Comparison of ENCODE assay signal across 19 cellular contexts in the genomic region with DNA sequence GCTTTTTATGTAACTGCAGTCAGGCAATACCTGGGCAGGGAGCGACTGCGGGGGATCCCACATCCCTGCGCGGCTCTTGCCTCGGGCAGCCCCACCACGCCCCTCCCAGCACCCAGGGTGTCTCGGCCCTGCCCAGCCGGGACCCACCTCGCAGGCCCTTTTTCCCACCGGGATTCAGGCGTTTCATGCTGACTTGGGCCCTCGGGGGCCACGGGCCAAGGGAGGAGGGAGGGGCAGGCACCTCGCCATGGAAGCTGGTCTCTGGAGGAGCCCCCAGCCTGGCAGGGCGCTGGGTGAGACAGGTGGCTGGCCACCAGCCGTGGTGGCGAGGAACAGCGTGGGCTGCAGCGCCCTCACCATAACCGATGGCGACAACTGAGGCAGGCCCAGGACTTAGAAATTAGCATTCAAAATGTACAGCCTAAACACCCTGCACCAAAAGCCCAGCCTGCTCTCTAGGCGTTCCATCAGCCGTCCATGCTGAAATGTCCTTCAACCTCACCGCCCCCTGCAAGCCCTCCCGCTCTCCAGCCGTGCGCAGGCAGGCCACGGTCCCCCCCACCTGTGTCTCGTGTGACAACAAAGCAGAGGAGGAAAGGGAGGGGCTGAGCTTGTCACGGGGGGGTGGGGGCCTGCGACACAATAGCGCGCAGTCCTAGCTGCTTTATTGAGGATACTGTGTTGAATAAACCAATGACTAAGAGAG. TPM values are rescaled to one million over a fixed set of nuclear protein-coding genes. Genes with fewer than 3 reads are reported as not detected.
DNase-seq lines count a peak whose midpoint lies in the region; ATAC-seq and TF ChIP-seq lines count a peak whose summit lies in the region.
"Had no signal": no experiment of that assay in that cellular context is flagged by ENCODE, and none has a peak within 500 bp of the region (broad histone marks: within the 10 kb centered on the region; RNA-seq: fewer than 3 reads in every experiment).

No MANE protein-coding gene starts in this region.

- no peak for DNase-seq in CD4-positive, alpha-beta T cell
- DNase-seq in NCI-H748 treated with DMSO at 0.1 percent for 48 hours (lab: John Stamatoyannopoulos, UW): peak; percentile 26
- DNase-seq in mesenteric fat pad (ENCODE audit: low spot score): peak; percentile 83
- no peak for DNase-seq in KG1 (lab: John Stamatoyannopoulos, UW)
- no peak for DNase-seq in activated naive CD4-positive, alpha-beta T cell treated with anti-CD3 and anti-CD28 coated beads, Interleukin-2, amount 50 U/mL, for 72 hours (ENCODE audit: low spot score in 2 of 2)
- no peak for DNase-seq in epidermal melanocyte (ENCODE audit: insufficient read length, low spot score)
- DNase-seq: ACHN; CD8-positive, alpha-beta memory T cell; DMS 273 treated with DMSO at 0.1 percent for 48 hours; EL; IMR-90; NCI-H1048; NCI-H1694; NCI-H446; NCI-H82; SHP77 had no signal

- no peak overlapping the region for H3K9ac ChIP-seq in BLaER1

- H3K4me1 ChIP-seq in BLaER1: peaks cover 23% of the 10 kb centered on the region

- H3K36me3 Mint-ChIP-seq in CD4-positive, alpha-beta T cell (ENCODE audit: low read depth): no peaks in the 10 kb centered on the region
- H3K36me3 Mint-ChIP-seq in activated naive CD4-positive, alpha-beta T cell treated with anti-CD3 and anti-CD28 coated beads, Interleukin-2, amount 50 U/mL, for 72 hours: no peaks in the 10 kb centered on the region
- H3K36me3 Mint-ChIP-seq: CD8-positive, alpha-beta memory T cell had no signal

- peak overlapping the region; percentile 99 for H3K4me2 ChIP-seq in BLaER1

- no peak overlapping the region for H3K27ac Mint-ChIP-seq in CD4-positive, alpha-beta T cell
- H3K27ac Mint-ChIP-seq in activated naive CD4-positive, alpha-beta T cell treated with anti-CD3 and anti-CD28 coated beads, Interleukin-2, amount 50 U/mL, for 72 hours: no peak overlapping the region
- H3K27ac Mint-ChIP-seq: CD8-positive, alpha-beta memory T cell had no signal

- intact Hi-C loops in CD4-positive, alpha-beta T cell (cut with DNase I, micrococcal nuclease): no loop called here

- no peak overlapping the region for H3K27ac ChIP-seq in BLaER1
- no peak overlapping the region for H3K27ac ChIP-seq in CD4-positive, alpha-beta T cell (ENCODE audit: low read depth, low read length)
- H3K27ac ChIP-seq: Peyer's patch had no signal

- peak overlapping the region; percentile 60 for H3K4me3 ChIP-seq in BLaER1
- H3K4me3 ChIP-seq: Peyer's patch had no signal

- H4K20me1 ChIP-seq in BLaER1: peaks cover 9% of the 10 kb centered on the region; the same call in 1 of the 2 replicates

- H3K27me3 Mint-ChIP-seq in CD4-positive, alpha-beta T cell: peaks cover 61% of the 10 kb centered on the region

- ATAC-seq in CD4-positive, alpha-beta T cell (ENCODE audit: poor library complexity): no peak
- ATAC-seq in activated naive CD4-positive, alpha-beta T cell treated with anti-CD3 and anti-CD28 coated beads, Interleukin-2, amount 50 U/mL, for 72 hours: no peak
- ATAC-seq: HCT116 had no signal

- H3K4me1 Mint-ChIP-seq in CD4-positive, alpha-beta T cell (ENCODE audit: low read depth): peaks cover 8% of the 10 kb centered on the region

- CTCF ChIA-PET in CD4-positive, alpha-beta T cell (lab: Charles Lee): no interaction called here

- H3K36me3 ChIP-seq in BLaER1: no peaks in the 10 kb centered on the region
- H3K36me3 ChIP-seq: Peyer's patch had no signal

- H3K4me3 Mint-ChIP-seq in CD4-positive, alpha-beta T cell: peak overlapping the region; percentile 49
- H3K4me3 Mint-ChIP-seq: CD8-positive, alpha-beta memory T cell had no signal

- peaks cover 36% of the 10 kb centered on the region for H3K27me3 ChIP-seq in BLaER1
- H3K27me3 ChIP-seq in CD4-positive, alpha-beta T cell (ENCODE audit: control insufficient read depth, insufficient read depth, low read length): peaks cover 31% of the 10 kb centered on the region
- H3K27me3 ChIP-seq: Peyer's patch had no signal

- H3K9me3 ChIP-seq in BLaER1: no peaks in the 10 kb centered on the region
- no peaks in the 10 kb centered on the region for H3K9me3 ChIP-seq in CD4-positive, alpha-beta T cell (ENCODE audit: control insufficient read depth, low read length)
- H3K9me3 ChIP-seq: Peyer's patch had no signal

- TF ChIP-seq CTCF in CD4-positive, alpha-beta T cell (IDR thresholded peaks at IDR 0.05): no peak

- POLR2A ChIA-PET in CD4-positive, alpha-beta T cell (lab: Charles Lee): interaction anchor here (1.1 kb wide), 1 partner anchor 71 kb away, joined by 4 read pairs; no protein-coding TSS in a partner anchor

- H3K9me3 Mint-ChIP-seq in CD4-positive, alpha-beta T cell: no peaks in the 10 kb centered on the region
- H3K9me3 Mint-ChIP-seq in activated naive CD4-positive, alpha-beta T cell treated with anti-CD3 and anti-CD28 coated beads, Interleukin-2, amount 50 U/mL, for 72 hours: no peaks in the 10 kb centered on the region
- H3K9me3 Mint-ChIP-seq: CD8-positive, alpha-beta memory T cell had no signal

RNA-seq across cellular contexts. Expression of gene FOXC1, which starts 15.1 kb away (rescaled TPM):
- total RNA-seq in CD4-positive, alpha-beta T cell: not detected
- total RNA-seq in mesenteric fat pad: 7.6 TPM
- under 1 TPM; 0.07 to 0.10 TPM for total RNA-seq in activated naive CD4-positive, alpha-beta T cell treated with anti-CD3 and anti-CD28 coated beads, Interleukin-2, amount 50 U/mL, for 72 hours
- total RNA-seq: CD8-positive, alpha-beta memory T cell had no signal

Comparison
In these comparisons a context has a peak if more than half of its experiments do, and no peak if none do; other contexts are left out.
1. DNase-seq: peak in NCI-H748 treated with DMSO at 0.1 percent for 48 hours (single experiment) and mesenteric fat pad (single experiment); none in CD4-positive, alpha-beta T cell (0 of 10), KG1 (single experiment), activated naive CD4-positive, alpha-beta T cell treated with anti-CD3 and anti-CD28 coated beads, Interleukin-2, amount 50 U/mL, for 72 hours (0 of 2) and epidermal melanocyte (single experiment).